Comparison of ENCODE assay signal across 8 cellular contexts in genomic region chr19:42075616-42076374, GRCh38. TPM values are rescaled to one million over a fixed set of nuclear protein-coding genes. Genes with fewer than 3 reads are reported as not detected.
A peak's percentile ranks its signal among the peaks of the same experiment; 100 is the strongest.
DNase-seq lines count a peak whose midpoint lies in the region; ATAC-seq, FAIRE-seq and TF ChIP-seq lines count a peak whose summit lies in the region.

A gene with protein sequence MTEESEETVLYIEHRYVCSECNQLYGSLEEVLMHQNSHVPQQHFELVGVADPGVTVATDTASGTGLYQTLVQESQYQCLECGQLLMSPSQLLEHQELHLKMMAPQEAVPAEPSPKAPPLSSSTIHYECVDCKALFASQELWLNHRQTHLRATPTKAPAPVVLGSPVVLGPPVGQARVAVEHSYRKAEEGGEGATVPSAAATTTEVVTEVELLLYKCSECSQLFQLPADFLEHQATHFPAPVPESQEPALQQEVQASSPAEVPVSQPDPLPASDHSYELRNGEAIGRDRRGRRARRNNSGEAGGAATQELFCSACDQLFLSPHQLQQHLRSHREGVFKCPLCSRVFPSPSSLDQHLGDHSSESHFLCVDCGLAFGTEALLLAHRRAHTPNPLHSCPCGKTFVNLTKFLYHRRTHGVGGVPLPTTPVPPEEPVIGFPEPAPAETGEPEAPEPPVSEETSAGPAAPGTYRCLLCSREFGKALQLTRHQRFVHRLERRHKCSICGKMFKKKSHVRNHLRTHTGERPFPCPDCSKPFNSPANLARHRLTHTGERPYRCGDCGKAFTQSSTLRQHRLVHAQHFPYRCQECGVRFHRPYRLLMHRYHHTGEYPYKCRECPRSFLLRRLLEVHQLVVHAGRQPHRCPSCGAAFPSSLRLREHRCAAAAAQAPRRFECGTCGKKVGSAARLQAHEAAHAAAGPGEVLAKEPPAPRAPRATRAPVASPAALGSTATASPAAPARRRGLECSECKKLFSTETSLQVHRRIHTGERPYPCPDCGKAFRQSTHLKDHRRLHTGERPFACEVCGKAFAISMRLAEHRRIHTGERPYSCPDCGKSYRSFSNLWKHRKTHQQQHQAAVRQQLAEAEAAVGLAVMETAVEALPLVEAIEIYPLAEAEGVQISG (plus strand): TSS chr19:42076166. CDS start chr19:42078607, 2,441 bp downstream.

- peaks cover 21% of the 10 kb centered on the region for H4K20me1 ChIP-seq in keratinocyte (ENCODE audit: control insufficient read depth, extremely low read depth, insufficient read depth, low read length)

- TF ChIP-seq CTCF in chondrocyte (IDR thresholded peaks at IDR 0.05) (no peak), keratinocyte (optimal IDR thresholded peaks at IDR 0.05 in 1 of 3, IDR thresholded peaks at IDR 0.05 in 1 of 3, conservative IDR thresholded peaks at IDR 0.05 in 1 of 3; ENCODE audit: extremely low read depth in 1 of 3, insufficient read depth in 2 of 3, low read length in 3 of 3) (no peak)

- peak within 1 kb of the TSS; percentile 86 for H3K4me2 ChIP-seq in keratinocyte (ENCODE audit: control insufficient read depth, extremely low read depth, insufficient read depth, low read depth, low read length)

- peaks cover 13 to 16% of the 10 kb centered on the region in 2 experiments for H3K36me3 ChIP-seq in keratinocyte (ENCODE audit: control insufficient read depth in 2 of 2, extremely low read depth in 1 of 2, insufficient read depth in 2 of 2, low read length in 2 of 2)

- H3K9me3 Mint-ChIP-seq in chondrocyte (ENCODE audit: low read depth): no peaks in the 10 kb centered on the region

- H2AFZ ChIP-seq in keratinocyte (ENCODE audit: control insufficient read depth, low read length): peak within 1 kb of the TSS; percentile 96

- H3K4me1 ChIP-seq in keratinocyte (ENCODE audit: control insufficient read depth, extremely low read depth, insufficient read depth, low read length): peaks cover 37% of the 10 kb centered on the region

- H3K79me2 ChIP-seq in keratinocyte (ENCODE audit: control insufficient read depth, insufficient read depth, low read length): peaks cover 49% of the 10 kb centered on the region

- peak; percentile 92 for FAIRE-seq in keratinocyte (lab: Jason Lieb, UNC)

- peaks cover 45% of the 10 kb centered on the region for H3K4me1 Mint-ChIP-seq in chondrocyte (ENCODE audit: low read depth)

- peak within 1 kb of the TSS; percentile 100 for H3K27ac Mint-ChIP-seq in chondrocyte (ENCODE audit: unreplicated experiment)

- H3K4me3 ChIP-seq in keratinocyte (ENCODE audit: control insufficient read depth in 2 of 3, extremely low read depth in 1 of 3, insufficient read depth in 2 of 3, low read depth in 1 of 3, low read length in 3 of 3): peak within 1 kb of the TSS; percentile 89 to 98 (median 91)

- TF ChIP-seq POLR2A in GM19193 (IDR thresholded peaks at IDR 0.05; ENCODE audit: extremely low read depth, insufficient read depth, insufficient read length): peak; percentile 92

- H3K27me3 ChIP-seq in keratinocyte (ENCODE audit: control insufficient read depth, extremely low read depth, insufficient read depth, low read length): no peaks in the 10 kb centered on the region

- peak within 1 kb of the TSS; percentile 100 for H3K9ac ChIP-seq in keratinocyte (ENCODE audit: control insufficient read depth, extremely low read depth, insufficient read depth, low read length)

- H3K27me3 Mint-ChIP-seq in chondrocyte (ENCODE audit: low read depth): no peaks in the 10 kb centered on the region

- no peaks in the 10 kb centered on the region for H3K9me3 ChIP-seq in keratinocyte (ENCODE audit: control insufficient read depth, low read depth, low read length)

- peak; percentile 92 for ATAC-seq in HG03439 (IDR thresholded peaks at IDR 0.05; ENCODE audit: unreplicated experiment)

- dilution Hi-C loops in keratinocyte (cut with MboI; ENCODE audit: extremely low pct_ligation_motif_present, low sequenced_read_pairs): no loop called here

- H3K36me3 Mint-ChIP-seq in chondrocyte (ENCODE audit: low read depth): peaks cover 10% of the 10 kb centered on the region

- H3K9me1 ChIP-seq in keratinocyte (ENCODE audit: control insufficient read depth, extremely low read depth, insufficient read depth, low read length): peaks cover 10% of the 10 kb centered on the region

- peak within 1 kb of the TSS; percentile 100 for H3K27ac ChIP-seq in keratinocyte (ENCODE audit: control insufficient read depth, insufficient read depth, low read length)

- DNase-seq in AML-193 (lab: John Stamatoyannopoulos, UW) (peak; percentile 99), NCI-H510A treated with DMSO at 0.1 percent for 48 hours (lab: John Stamatoyannopoulos, UW) (peak; percentile 99), chondrocyte (ENCODE audit: low spot score) (peak; percentile 99), keratinocyte (ENCODE audit: low read depth, low spot score) (peak; percentile 94)
- DNase-seq in activated CD4-positive, alpha-beta T cell treated with anti-CD3 and anti-CD28 coated beads for 24 hours (ENCODE audit: low read depth in 2 of 2): peak; percentile 97
- peak; percentile 92 to 94 for DNase-seq in stimulated activated CD4-positive, alpha-beta T cell treated with anti-CD3 and anti-CD28 coated beads, Interleukin-15, amount 100 ng/mL, for 1 hour (ENCODE audit: low read depth in 1 of 2, low spot score in 1 of 2)

- H3K4me3 Mint-ChIP-seq in chondrocyte (ENCODE audit: unreplicated experiment): peak within 1 kb of the TSS; percentile 96

RNA-seq across cellular contexts. Expression of the gene that starts here (rescaled TPM):
- total RNA-seq in chondrocyte: 11.2 to 13.0 TPM (median 12.4 TPM) in 3 replicates
- 6.8 to 14.7 TPM (median 13.1 TPM) in 3 replicates for polyA plus RNA-seq in keratinocyte
- polyA plus RNA-seq in keratinocyte (2011; ENCODE audit: low read depth): 3.3 TPM
- 6.3 and 11.4 TPM in 2 replicates for polyA plus RNA-seq in keratinocyte (2011; cell fraction: cytosol; rRNA removed)
- polyA plus RNA-seq in keratinocyte (2011; cell fraction: nucleus; rRNA removed): 12.9 and 21.1 TPM in 2 replicates
- 10.4 and 16.0 TPM in 2 replicates for polyA plus RNA-seq in keratinocyte (2012; ENCODE audit: low replicate concordance)
- 22.3 to 69.2 TPM (median 36.5 TPM) in 3 replicates for polyA minus RNA-seq in keratinocyte
- 48.3 TPM for polyA minus RNA-seq in keratinocyte (2011; cell fraction: cytosol; rRNA and poly(A)+ RNA removed)
- polyA minus RNA-seq in keratinocyte (2011; cell fraction: nucleus; rRNA and poly(A)+ RNA removed): 34.5 and 36.4 TPM in 2 replicates

Comparison
In these comparisons a context has a peak if more than half of its experiments do, and no peak if none do; other contexts are left out.
1. Peak in every context shown above with its lines: DNase-seq, ATAC-seq, H3K4me3 ChIP-seq and H3K27ac ChIP-seq.